ENCODE assay signal across 8 cellular contexts in genomic region chr5:177300236-177300880, GRCh38. TPM values are rescaled to one million over a fixed set of nuclear protein-coding genes. Genes with fewer than 3 reads are reported as not detected.
DNase-seq lines count a peak whose midpoint lies in the region; ATAC-seq and TF ChIP-seq lines count a peak whose summit lies in the region.

No MANE protein-coding gene starts in this region.

- H3K36me3 ChIP-seq in left lung: peaks cover 0 to 27% of the 10 kb centered on the region in 2 donors

- peak overlapping the region; percentile 57 to 92 (median 57) for H3K4me3 Mint-ChIP-seq in T-cell
- H3K4me3 Mint-ChIP-seq in stimulated activated memory B cell treated with anti-CD40 and anti-IgM and Interleukin-4, amounts not matched to agents 10 μg/mL and 1 μg/mL and 100 μg/mL, for 72 hours: peak overlapping the region; percentile 51

- intact Hi-C loops in left lung (cut with DNase I): no loop called here

- DNase-seq in activated CD8-positive, alpha-beta memory T cell treated with anti-CD3 and anti-CD28 coated beads for 1 hour (ENCODE audit: extremely low read depth in 1 of 2, low read depth in 1 of 2): peak; percentile 47 to 51
- no peak for DNase-seq in activated CD8-positive, alpha-beta memory T cell treated with anti-CD3 and anti-CD28 coated beads for 24 hours
- DNase-seq in T-cell: peak in 31 of 34 experiments; percentile 26 to 73 (median 52)
- DNase-seq in cardiac fibroblast (ENCODE audit: low read depth in 2 of 2): peak; percentile 67 to 79
- peak in 1 of 2 donors; percentile 80 for DNase-seq in left lung
- no peak for DNase-seq in occipital lobe (lab: John Stamatoyannopoulos, UW)

- peak overlapping the region; percentile 93 to 94 for H3K27ac Mint-ChIP-seq in T-cell
- H3K27ac Mint-ChIP-seq in stimulated activated memory B cell treated with anti-CD40 and anti-IgM and Interleukin-4, amounts not matched to agents 10 μg/mL and 1 μg/mL and 100 μg/mL, for 72 hours: peak overlapping the region; percentile 87

- peaks cover 74 to 81% (median 80%) of the 10 kb centered on the region in 3 donors for H3K4me1 Mint-ChIP-seq in T-cell
- peaks cover 85% of the 10 kb centered on the region for H3K4me1 Mint-ChIP-seq in stimulated activated memory B cell treated with anti-CD40 and anti-IgM and Interleukin-4, amounts not matched to agents 10 μg/mL and 1 μg/mL and 100 μg/mL, for 72 hours

- ATAC-seq in HG03432 (IDR thresholded peaks at IDR 0.05; ENCODE audit: unreplicated experiment): peak; percentile 36
- ATAC-seq in T-cell (replicated peaks in 1 of 4): peak; percentile 7 to 62 (median 30)
- peak; percentile 37 for ATAC-seq in left lung
- ATAC-seq in stimulated activated memory B cell treated with anti-CD40 and anti-IgM and Interleukin-4, amounts not matched to agents 10 μg/mL and 1 μg/mL and 100 μg/mL, for 72 hours: peak; percentile 77

- no peaks in the 10 kb centered on the region for H3K9me3 ChIP-seq in left lung

- H3K9me3 Mint-ChIP-seq in T-cell: no peaks in the 10 kb centered on the region
- no peaks in the 10 kb centered on the region for H3K9me3 Mint-ChIP-seq in stimulated activated memory B cell treated with anti-CD40 and anti-IgM and Interleukin-4, amounts not matched to agents 10 μg/mL and 1 μg/mL and 100 μg/mL, for 72 hours

- H3K27me3 ChIP-seq in left lung: no peaks in the 10 kb centered on the region

- POLR2A ChIA-PET in T-cell (lab: Charles Lee): no interaction called here

- H3K36me3 Mint-ChIP-seq in T-cell: peaks cover 13% of the 10 kb centered on the region
- peaks cover 16% of the 10 kb centered on the region for H3K36me3 Mint-ChIP-seq in stimulated activated memory B cell treated with anti-CD40 and anti-IgM and Interleukin-4, amounts not matched to agents 10 μg/mL and 1 μg/mL and 100 μg/mL, for 72 hours

- no peak overlapping the region for H3K4me3 ChIP-seq in cardiac fibroblast (replicated peaks in 1 of 2; ENCODE audit: low read depth in 2 of 2, low read length in 2 of 2)
- H3K4me3 ChIP-seq in left lung: peak overlapping the region in 1 of 2 donors; percentile 12

- no peaks in the 10 kb centered on the region for H3K27me3 Mint-ChIP-seq in T-cell
- no peaks in the 10 kb centered on the region for H3K27me3 Mint-ChIP-seq in stimulated activated memory B cell treated with anti-CD40 and anti-IgM and Interleukin-4, amounts not matched to agents 10 μg/mL and 1 μg/mL and 100 μg/mL, for 72 hours

- CTCF ChIA-PET in T-cell (lab: Charles Lee): interaction anchor here (1.3 to 1.6 kb wide), 2 partner anchors 10 kb away, joined by 3 to 6 read pairs; no protein-coding TSS in a partner anchor

- peak; percentile 21 for TF ChIP-seq CTCF in cardiac fibroblast (IDR thresholded peaks at IDR 0.05; ENCODE audit: low read depth, low read length)
- TF ChIP-seq CTCF in left lung (IDR thresholded peaks at IDR 0.05): no peak

- peaks cover 40 to 85% of the 10 kb centered on the region in 2 donors for H3K4me1 ChIP-seq in left lung

- H3K27ac ChIP-seq in left lung: peak overlapping the region; percentile 72 to 89

RNA-seq across cellular contexts. Expression of gene RAB24, which starts 3.2 kb away (rescaled TPM):
- total RNA-seq in T-cell (10 to 100 TPM; 18.2 to 34.0 (median 25.2) TPM), left lung (10 to 100 TPM; 30.3 to 36.2 TPM), occipital lobe (16.1 TPM)

RNA-seq across cellular contexts. Expression of gene PRELID1, which starts 3.2 kb away (rescaled TPM):
- total RNA-seq in T-cell (10 to 100 TPM; 52.0 to 84.9 (median 74.5) TPM), left lung (100 to 1,000 TPM in 1 of 2 donors, 10 to 100 TPM in 1; 87.8 to 154 TPM), occipital lobe (34.6 TPM)

RNA-seq across cellular contexts. Expression of gene MXD3, which starts 11.3 kb away (rescaled TPM):
- 10 to 100 TPM in 4 of 5 donors, 1 to 10 TPM in 1; 9.3 to 15.2 (median 12.4) TPM for total RNA-seq in T-cell
- 10 to 100 TPM; 10.8 to 12.4 TPM for total RNA-seq in left lung
- 4.4 TPM for total RNA-seq in occipital lobe

RNA-seq across cellular contexts. Expression of gene LMAN2, which starts 51.1 kb away (rescaled TPM):
- total RNA-seq in T-cell (100 to 1,000 TPM in 3 of 5 donors, 10 to 100 TPM in 2; 67.2 to 122 (median 106) TPM), left lung (100 to 1,000 TPM; 133 to 155 TPM), occipital lobe (73.5 TPM)

RNA-seq across cellular contexts. Expression of gene RGS14, which starts 57.4 kb away (rescaled TPM):
- total RNA-seq in T-cell (100 to 1,000 TPM in 3 of 5 donors, 10 to 100 TPM in 2; 85.7 to 209 (median 195) TPM), left lung (10 to 100 TPM; 14.2 to 28.2 TPM), occipital lobe (4.4 TPM)

Comparison
In these comparisons a context has a peak if more than half of its experiments do, and no peak if none do; other contexts are left out.
1. DNase-seq: peak in activated CD8-positive, alpha-beta memory T cell treated with anti-CD3 and anti-CD28 coated beads for 1 hour (2 of 2), T-cell (31 of 34) and cardiac fibroblast (2 of 2); none in activated CD8-positive, alpha-beta memory T cell treated with anti-CD3 and anti-CD28 coated beads for 24 hours (single experiment) and occipital lobe (single experiment).
2. Peak in every context shown above with its lines, with median percentiles within 50 percentile points of each other: ATAC-seq.